Comparison of ENCODE assay signal across 25 cellular contexts in genomic region chr12:27901959-27902358, GRCh38.
DNase-seq lines count a peak whose midpoint lies in the region; ATAC-seq and TF ChIP-seq lines count a peak whose summit lies in the region.
"Had no signal": no experiment of that assay in that cellular context is flagged by ENCODE, and none has a peak within 500 bp of the region (broad histone marks: within the 10 kb centered on the region; RNA-seq: fewer than 3 reads in every experiment).

No MANE protein-coding gene starts in this region.

- no peak for TF ChIP-seq CTCF in colonic mucosa (IDR thresholded peaks at IDR 0.05)

- intact Hi-C loops in colonic mucosa (cut with DNase I) = no loop called here

- H3K27ac ChIP-seq in colonic mucosa = no peak overlapping the region
- H3K27ac ChIP-seq: BLaER1, ovary, PC-9, transverse colon had no signal

- H3K9me3 ChIP-seq in colonic mucosa = no peaks in the 10 kb centered on the region
- H3K9me3 ChIP-seq: BLaER1, HAP-1, ovary, transverse colon had no signal

- no peaks in the 10 kb centered on the region for H3K4me1 ChIP-seq in colonic mucosa
- H3K4me1 ChIP-seq: BLaER1, HAP-1, transverse colon had no signal

- DNase-seq in AG20443 (ENCODE audit: low spot score) = peak; percentile 20
- DNase-seq in LHCN-M2 (ENCODE audit: low read depth) = peak; percentile 40
- DNase-seq in brain pericyte (ENCODE audit: low read depth, low spot score) = peak; percentile 4
- peak; percentile 52 for DNase-seq in iris pigment epithelial cell (ENCODE audit: low read depth)
- no peak for DNase-seq in colonic mucosa
- DNase-seq in NCI-H1930 (lab: John Stamatoyannopoulos, UW) = no peak
- no peak for DNase-seq in NK-92 (lab: John Stamatoyannopoulos, UW; ENCODE audit: unreplicated experiment)
- DNase-seq: ACHN; activated B cell treated with CpG ODN at 0.5 μM for 24 hours; activated CD4-positive, alpha-beta T cell treated with anti-CD3 and anti-CD28 coated beads, Interleukin-2, amount 50 U/mL, for 4 hours; activated naive CD4-positive, alpha-beta T cell treated with anti-CD3 and anti-CD28 coated beads for 36 hours; amniotic stem cell; GDM1; KG1; kidney glomerular epithelial cell; NCI-H524 treated with DMSO at 0.1 percent for 48 hours; ovary; PC-9; retina; stimulated activated CD4-positive, alpha-beta T cell treated with anti-CD3 and anti-CD28 coated beads, Interleukin-2, amount 100 ng/mL, for 48 hours; T1000; transverse colon had no signal

- H3K36me3 ChIP-seq in colonic mucosa = no peaks in the 10 kb centered on the region
- H3K36me3 ChIP-seq: BLaER1, HAP-1, ovary, transverse colon had no signal

- no peak overlapping the region for H3K4me3 ChIP-seq in colonic mucosa
- H3K4me3 ChIP-seq: BLaER1, HAP-1, ovary, PC-9, transverse colon had no signal

- ATAC-seq in HG03442 (IDR thresholded peaks at IDR 0.05; ENCODE audit: unreplicated experiment) = no peak

- H3K27me3 ChIP-seq in colonic mucosa = no peaks in the 10 kb centered on the region
- H3K27me3 ChIP-seq: BLaER1, ovary, transverse colon had no signal

- H3K9ac ChIP-seq in colonic mucosa (ENCODE audit: low read depth in 2 of 2, low read length in 2 of 2) = no peak overlapping the region
- H3K9ac ChIP-seq: BLaER1 had no signal

Comparison
In these comparisons a context has a peak if more than half of its experiments do, and no peak if none do; other contexts are left out.
1. DNase-seq: peak in AG20443 (single experiment), LHCN-M2 (single experiment), brain pericyte (single experiment) and iris pigment epithelial cell (single experiment); none in colonic mucosa (single experiment), NCI-H1930 (0 of 2) and NK-92 (single experiment).